Comparison of ENCODE assay signal across 28 cellular contexts in the genomic region with DNA sequence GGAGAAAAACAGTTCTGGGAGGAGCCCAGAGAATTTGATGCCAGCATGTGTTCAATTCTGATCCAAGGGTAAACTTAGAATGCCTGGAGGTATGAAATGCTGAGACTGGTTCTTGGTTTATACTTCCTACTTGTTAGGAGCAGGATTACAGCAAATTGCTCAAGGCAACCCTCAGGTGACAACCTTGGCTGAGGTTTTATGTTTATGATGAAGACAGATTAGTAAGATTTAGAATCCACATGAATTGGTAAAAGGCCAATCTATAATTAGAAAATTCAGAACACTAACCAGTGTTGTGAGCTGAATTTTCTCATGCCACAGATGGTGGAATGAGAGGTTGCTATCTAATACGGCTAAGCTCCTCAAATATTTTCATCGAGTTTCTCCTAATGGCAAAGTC.
"Had no signal": no experiment of that assay in that cellular context is flagged by ENCODE, and none has a peak within 500 bp of the region (broad histone marks: within the 10 kb centered on the region; RNA-seq: fewer than 3 reads in every experiment).

No MANE protein-coding gene starts in this region.

- ATAC-seq: left cardiac atrium; left lobe of liver; lower lobe of right lung; naive thymus-derived CD8-positive, alpha-beta T cell; pancreas; right lobe of liver; stimulated activated memory B cell treated with anti-CD40 and anti-IgM and Interleukin-4, amounts not matched to agents 10 μg/mL and 1 μg/mL and 100 μg/mL, for 72 hours; stimulated activated naive CD8-positive, alpha-beta T cell treated with anti-CD3 and anti-CD28 coated beads, Interleukin-15, amount 100 ng/mL, for 72 hours had no signal

- H3K4me1 ChIP-seq: lower lobe of right lung, pancreas, prostate gland, right atrium auricular region, right lobe of liver, testis, thyroid gland, transverse colon, upper lobe of left lung had no signal

- DNase-seq: islet precursor cell; kidney glomerular epithelial cell; left cardiac atrium; lower lobe of right lung; mammary epithelial cell; mesenchymal stem cell; naive thymus-derived CD8-positive, alpha-beta T cell; nucleus accumbens; pancreas; posterior cingulate gyrus; right lobe of liver; stimulated activated CD4-positive, alpha-beta T cell treated with anti-CD3 and anti-CD28 coated beads, Interleukin-1b, Interleukin-23, amount 100 ng/mL, for 48 hours; stimulated activated CD4-positive, alpha-beta T cell treated with anti-CD3 and anti-CD28 coated beads, Interleukin-2, amount 100 ng/mL, for 48 hours; stimulated activated CD4-positive, alpha-beta T cell treated with anti-CD3 and anti-CD28 coated beads, Interleukin-4, amount 100 ng/mL, for 4 hours; stimulated activated CD8-positive, alpha-beta memory T cell treated with anti-CD3 and anti-CD28 coated beads, Interleukin-4, amount 100 ng/mL, for 48 hours; stimulated activated naive CD4-positive, alpha-beta T cell treated with Interleukin-2 at 50 U/mL for 16 hours; stimulated activated naive CD8-positive, alpha-beta T cell treated with anti-CD3 and anti-CD28 coated beads, Interleukin-15, amount 100 ng/mL, for 72 hours; testis; thyroid gland; transverse colon; upper lobe of left lung had no signal

- FAIRE-seq: pancreas, urothelium cell line had no signal

- H3K27ac ChIP-seq: hepatocyte, lower lobe of right lung, pancreas, prostate gland, right atrium auricular region, right lobe of liver, testis, thyroid gland, transverse colon, upper lobe of left lung had no signal

- H3K4me3 ChIP-seq: hepatocyte, lower lobe of right lung, pancreas, prostate gland, right atrium auricular region, right lobe of liver, smooth muscle cell, testis, thyroid gland, transverse colon, upper lobe of left lung had no signal

- H3K36me3 ChIP-seq: lower lobe of right lung, pancreas, prostate gland, right atrium auricular region, right lobe of liver, thyroid gland, transverse colon, upper lobe of left lung had no signal

- H3K27me3 ChIP-seq: hepatocyte, pancreas, right atrium auricular region, right lobe of liver, testis, thyroid gland, transverse colon, upper lobe of left lung had no signal

- H3K9me3 ChIP-seq: lower lobe of right lung, pancreas, prostate gland, right atrium auricular region, right lobe of liver, testis, thyroid gland, transverse colon, upper lobe of left lung had no signal
